In the genomic region with DNA sequence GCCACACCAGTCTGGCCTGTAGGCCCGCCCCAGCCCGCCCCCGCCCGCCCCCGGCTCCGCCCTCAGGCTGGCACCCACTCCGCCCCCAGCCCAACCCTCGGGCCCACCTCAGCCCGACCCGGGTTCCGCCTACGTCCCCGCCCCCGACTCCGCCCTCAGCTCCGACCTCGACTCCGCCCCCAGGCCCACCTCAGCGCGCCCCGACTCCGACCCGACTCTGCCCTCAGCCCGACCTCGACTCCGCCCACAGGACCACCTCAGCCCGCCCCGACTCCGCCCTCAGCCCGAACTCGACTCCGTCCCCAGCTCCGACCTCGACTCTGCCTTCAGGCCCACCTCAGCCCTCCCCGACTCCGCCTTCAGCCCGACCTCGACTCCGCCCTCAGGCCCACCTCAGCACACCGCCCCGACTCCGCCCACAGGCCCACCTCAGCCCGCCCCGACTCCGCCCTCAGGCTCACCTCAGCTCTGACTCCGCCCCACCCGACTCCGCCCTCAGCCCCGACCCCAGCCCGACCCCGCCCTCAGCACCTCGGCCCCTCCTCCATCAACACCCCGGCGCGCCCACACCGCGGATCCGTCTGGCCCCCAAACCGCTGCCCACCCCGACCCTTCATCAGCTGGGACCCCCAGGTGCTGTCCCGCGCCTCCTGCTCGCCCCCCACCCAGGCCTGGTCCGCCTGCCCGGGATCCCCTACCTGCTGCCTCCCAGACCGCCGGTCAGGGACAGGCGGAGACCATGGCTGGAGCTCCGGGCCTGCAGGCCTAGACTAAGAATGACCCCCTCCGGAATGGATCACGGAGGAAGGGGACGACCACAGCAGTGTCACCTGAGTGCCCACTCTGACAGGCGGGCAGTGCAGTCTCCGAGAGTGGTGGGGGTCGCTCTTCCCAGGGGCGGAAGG, we compare ENCODE assay signal across 8 cellular contexts. TPM values are rescaled to one million over a fixed set of nuclear protein-coding genes. Genes with fewer than 3 reads are reported as not detected.
DNase-seq lines count a peak whose midpoint lies in the region; ATAC-seq and TF ChIP-seq lines count a peak whose summit lies in the region.

A gene (minus strand): TSS at position 13 of the 905 bp plus-strand sequence. CDS start 315 bp downstream, outside the sequence.

- peak within 1 kb of the TSS; percentile 88 to 99 (median 98) for H3K27ac Mint-ChIP-seq in naive thymus-derived CD8-positive, alpha-beta T cell
- H3K27ac Mint-ChIP-seq in stimulated activated effector memory CD8-positive, alpha-beta T cell treated with anti-CD3 and anti-CD28 coated beads, Interleukin-12 subunit alpha, Interleukin-12 subunit beta, amount 100 ng/mL, for 72 hours: peak within 1 kb of the TSS; percentile 80

- POLR2A ChIA-PET in naive thymus-derived CD8-positive, alpha-beta T cell (lab: Charles Lee): interaction anchor here (0.6 to 9.8 kb wide), 33 partner anchors 8 to 504 kb away, joined by 3 to 140 read pairs (median 5); a partner anchor contains a TSS

- no peaks in the 10 kb centered on the region for H3K9me3 ChIP-seq in HUES6 (ENCODE audit: control insufficient read depth, insufficient read depth, low read depth, low read length)

- peaks cover 15% of the 10 kb centered on the region; the same call in 1 of the 2 replicates for H3K36me3 ChIP-seq in HUES6 (ENCODE audit: control insufficient read depth, insufficient read depth, low read length)

- H3K36me3 Mint-ChIP-seq in naive thymus-derived CD8-positive, alpha-beta T cell: peaks cover 19 to 25% (median 24%) of the 10 kb centered on the region in 3 donors
- peaks cover 38% of the 10 kb centered on the region for H3K36me3 Mint-ChIP-seq in stimulated activated effector memory CD8-positive, alpha-beta T cell treated with anti-CD3 and anti-CD28 coated beads, Interleukin-12 subunit alpha, Interleukin-12 subunit beta, amount 100 ng/mL, for 72 hours

- peaks cover 26% of the 10 kb centered on the region for H3K4me1 ChIP-seq in HUES6 (ENCODE audit: control insufficient read depth, insufficient read depth, low read length)

- peaks cover 17 to 54% (median 30%) of the 10 kb centered on the region in 4 donors for H3K4me1 Mint-ChIP-seq in naive thymus-derived CD8-positive, alpha-beta T cell
- H3K4me1 Mint-ChIP-seq in stimulated activated effector memory CD8-positive, alpha-beta T cell treated with anti-CD3 and anti-CD28 coated beads, Interleukin-12 subunit alpha, Interleukin-12 subunit beta, amount 100 ng/mL, for 72 hours: peaks cover 34% of the 10 kb centered on the region

- no peaks in the 10 kb centered on the region for H3K27me3 ChIP-seq in HUES6 (ENCODE audit: control insufficient read depth, insufficient read depth, low read length)

- no peaks in the 10 kb centered on the region for H3K9me3 Mint-ChIP-seq in naive thymus-derived CD8-positive, alpha-beta T cell
- no peaks in the 10 kb centered on the region for H3K9me3 Mint-ChIP-seq in stimulated activated effector memory CD8-positive, alpha-beta T cell treated with anti-CD3 and anti-CD28 coated beads, Interleukin-12 subunit alpha, Interleukin-12 subunit beta, amount 100 ng/mL, for 72 hours

- H3K27ac ChIP-seq in C4-2B (peak within 1 kb of the TSS; percentile 76), HUES6 (ENCODE audit: low read depth, low read length) (peak within 1 kb of the TSS; percentile 45; the same call in 1 of the 2 replicates)

- H3K27me3 Mint-ChIP-seq in naive thymus-derived CD8-positive, alpha-beta T cell: no peaks in the 10 kb centered on the region

- DNase-seq in GM20000 (ENCODE audit: low spot score) (peak; percentile 97), RKO (ENCODE audit: low spot score) (peak; percentile 62), fibroblast of mammary gland (ENCODE audit: low read depth) (peak; percentile 68)
- DNase-seq in activated effector memory CD4-positive, alpha-beta T cell treated with Interleukin-2 at 50 U/mL for 16 hours: peak; percentile 80
- peak; percentile 87 to 96 (median 94) for DNase-seq in naive thymus-derived CD8-positive, alpha-beta T cell
- DNase-seq in stimulated activated effector memory CD8-positive, alpha-beta T cell treated with anti-CD3 and anti-CD28 coated beads, Interleukin-12 subunit alpha, Interleukin-12 subunit beta, amount 100 ng/mL, for 72 hours (ENCODE audit: low spot score in 2 of 2): peak; percentile 77 to 96

- H3K4me3 Mint-ChIP-seq in naive thymus-derived CD8-positive, alpha-beta T cell: peak within 1 kb of the TSS; percentile 83 to 99 (median 94)
- peak within 1 kb of the TSS; percentile 77 for H3K4me3 Mint-ChIP-seq in stimulated activated effector memory CD8-positive, alpha-beta T cell treated with anti-CD3 and anti-CD28 coated beads, Interleukin-12 subunit alpha, Interleukin-12 subunit beta, amount 100 ng/mL, for 72 hours

- H3K4me3 ChIP-seq in HUES6 (ENCODE audit: low read depth, low read length) (peak within 1 kb of the TSS; percentile 85), fibroblast of mammary gland (ENCODE audit: control insufficient read depth, low read depth, low read length) (peak within 1 kb of the TSS; percentile 76)

- ATAC-seq in naive thymus-derived CD8-positive, alpha-beta T cell: peak; percentile 53 to 66
- peak; percentile 64 for ATAC-seq in stimulated activated effector memory CD8-positive, alpha-beta T cell treated with anti-CD3 and anti-CD28 coated beads, Interleukin-12 subunit alpha, Interleukin-12 subunit beta, amount 100 ng/mL, for 72 hours

- H3K9ac ChIP-seq in HUES6 (ENCODE audit: low read length): peak within 1 kb of the TSS; percentile 78

- no peak for TF ChIP-seq CTCF in C4-2B (conservative IDR thresholded peaks at IDR 0.05)
- TF ChIP-seq CTCF in GM20000 (IDR thresholded peaks at IDR 0.05; ENCODE audit: extremely low read depth, missing control alignments): no peak
- TF ChIP-seq CTCF in fibroblast of mammary gland (conservative IDR thresholded peaks at IDR 0.05; ENCODE audit: control insufficient read depth, insufficient read depth, low read depth, low read length): no peak

RNA-seq across cellular contexts. Expression of the gene that starts here (rescaled TPM):
- 100 to 1,000 TPM; 122 to 130 TPM for total RNA-seq in naive thymus-derived CD8-positive, alpha-beta T cell
- polyA plus RNA-seq in naive thymus-derived CD8-positive, alpha-beta T cell: 10 to 100 TPM; 15.7 to 43.1 (median 27.5) TPM

Comparison
In these comparisons a context has a peak if more than half of its experiments do, and no peak if none do; other contexts are left out.
1. Peak in every context shown above with its lines: DNase-seq, ATAC-seq, H3K4me3 ChIP-seq and H3K27ac ChIP-seq.